ENCODE assay signal across 21 cellular contexts in genomic region chr2:189048189-189048588, GRCh38.
DNase-seq lines count a peak whose midpoint lies in the region; ATAC-seq, FAIRE-seq and TF ChIP-seq lines count a peak whose summit lies in the region.
"Had no signal": no experiment of that assay in that cellular context is flagged by ENCODE, and none has a peak within 500 bp of the region (broad histone marks: within the 10 kb centered on the region; RNA-seq: fewer than 3 reads in every experiment).

No MANE protein-coding gene starts in this region.

- CTCF ChIA-PET in HepG2 (lab: Yijun Ruan, JAX; ENCODE audit: low intra/inter-chr PET ratio, low total read pairs), result no interaction called here

- H3K27ac ChIP-seq in HepG2 (ENCODE audit: extremely low read length, insufficient read depth, low read length), result no peak overlapping the region
- H3K27ac ChIP-seq in right lobe of liver, result no peak overlapping the region
- H3K27ac ChIP-seq in pancreas, result no peak overlapping the region
- peak overlapping the region; percentile 1 for H3K27ac ChIP-seq in subcutaneous abdominal adipose tissue (ENCODE audit: low read depth, low read length)
- H3K27ac ChIP-seq: 22Rv1, BLaER1, C4-2B had no signal

- TF ChIP-seq EP300 in HepG2 (IDR thresholded peaks at IDR 0.05; ENCODE audit: low read depth in 2 of 2, low read length in 2 of 2) (no peak), HepG2 (CRISPR knock-in tag; IDR thresholded peaks at IDR 0.05; ENCODE audit: borderline replicate concordance) (no peak)

- TF ChIP-seq RAD21 in HepG2 (CRISPR knock-in tag; IDR thresholded peaks at IDR 0.05), result no peak

- H3K36me3 ChIP-seq in HepG2 (replicated peaks in 1 of 2; ENCODE audit: control insufficient read depth in 1 of 2, insufficient read depth in 2 of 2, low read length in 2 of 2) (no peaks in the 10 kb centered on the region), right lobe of liver (peaks cover 0 to under 1% (median 0%) of the 10 kb centered on the region in 4 donors), pancreas (no peaks in the 10 kb centered on the region), subcutaneous abdominal adipose tissue (ENCODE audit: control insufficient read depth in 5 of 5, insufficient read depth in 5 of 5, low read length in 5 of 5) (peaks cover 33 to 63% (median 50%) of the 10 kb centered on the region in 5 donors), mucosa of descending colon (ENCODE audit: low read depth) (no peaks in the 10 kb centered on the region)
- H3K36me3 ChIP-seq: BLaER1, HAP-1 had no signal

- in situ Hi-C loops in HepG2 (cut with HindIII; ENCODE audit: extremely low pct_ligation_motif_present, low pct_unique_long_range_greater_than_20kb), result no loop called here

- no TSS peak for BruUV-seq in HepG2 (replicated peaks; lab: Mats Ljungman, UMichigan)

- DNase-seq in HepG2 (ENCODE audit: low spot score), result no peak
- DNase-seq in right lobe of liver, result no peak
- no peak for DNase-seq in frontal cortex (ENCODE audit: low spot score in 2 of 2)
- DNase-seq in pancreas, result no peak
- no peak for DNase-seq in mucosa of descending colon
- no peak for DNase-seq in epidermal melanocyte (ENCODE audit: insufficient read length, low spot score)
- DNase-seq: Caco-2; CD4-positive, CD25-positive, alpha-beta regulatory T cell; CD8-positive, alpha-beta T cell; DMS153; DND-41; GOT3; HFFc6 had no signal

- no peak for TF ChIP-seq POLR2A in HepG2 (IDR thresholded peaks at IDR 0.05; ENCODE audit: insufficient read depth in 1 of 2, low read depth in 2 of 2, low read length in 2 of 2)
- TF ChIP-seq POLR2A in right lobe of liver (IDR thresholded peaks at IDR 0.05), result no peak

- no peaks in the 10 kb centered on the region for H3K79me2 ChIP-seq in HepG2 (ENCODE audit: insufficient read depth, low read length)

- H3K4me3 ChIP-seq in HepG2 (replicated peaks in 1 of 3; ENCODE audit: insufficient read depth in 1 of 3, low read depth in 2 of 3, low read length in 3 of 3) (no peak overlapping the region), right lobe of liver (no peak overlapping the region), pancreas (no peak overlapping the region), subcutaneous abdominal adipose tissue (ENCODE audit: low read depth in 1 of 5, low read length in 5 of 5) (no peak overlapping the region), mucosa of descending colon (no peak overlapping the region)
- H3K4me3 ChIP-seq: BLaER1, HAP-1 had no signal

- TF ChIP-seq CTCF in HepG2 (CRISPR knock-in tag; IDR thresholded peaks at IDR 0.05), result no peak
- TF ChIP-seq CTCF in right lobe of liver (IDR thresholded peaks at IDR 0.05), result no peak
- TF ChIP-seq CTCF in pancreas (IDR thresholded peaks at IDR 0.05), result no peak
- TF ChIP-seq CTCF in mucosa of descending colon (IDR thresholded peaks at IDR 0.05), result no peak

- POLR2A ChIA-PET in HepG2 (lab: Yijun Ruan, JAX), result no interaction called here

- H4K20me1 ChIP-seq in HepG2 (ENCODE audit: insufficient read depth, low read length), result no peaks in the 10 kb centered on the region
- H4K20me1 ChIP-seq: BLaER1 had no signal

- intact Hi-C loops in HepG2 (cut with micrococcal nuclease; ENCODE audit: unreplicated experiment), result no loop called here
- intact Hi-C loops in right lobe of liver (cut with DNase I), result no loop called here
- intact Hi-C loops in pancreas (cut with DNase I), result no loop called here
- intact Hi-C loops in mucosa of descending colon (cut with DNase I, micrococcal nuclease), result no loop called here

- H3K27me3 ChIP-seq in HepG2 (ENCODE audit: control insufficient read depth in 1 of 2, insufficient read depth in 2 of 2, low read length in 2 of 2), result no peaks in the 10 kb centered on the region
- H3K27me3 ChIP-seq in right lobe of liver, result no peaks in the 10 kb centered on the region
- H3K27me3 ChIP-seq in pancreas, result no peaks in the 10 kb centered on the region
- no peaks in the 10 kb centered on the region for H3K27me3 ChIP-seq in subcutaneous abdominal adipose tissue (ENCODE audit: control insufficient read depth in 5 of 5, insufficient read depth in 4 of 5, low read length in 5 of 5)
- H3K27me3 ChIP-seq: BLaER1 had no signal

- H2AFZ ChIP-seq in HepG2 (ENCODE audit: low read length), result no peak overlapping the region

- WGBS in HepG2 (ENCODE audit: low lambda C conversion rate), result 97% methylated on average over 3 of the region's 3 CpGs
- WGBS in right lobe of liver (ENCODE audit: insufficient coverage, low coverage, low lambda C conversion rate, missing lambda C conversion rate), result 78% methylated on average over 3 of the region's 3 CpGs
- whole genome bisulfite sequencing in pancreas, 2 donors, result 92 to 97% methylated on average over 3 of the region's 3 CpGs

- no peaks in the 10 kb centered on the region for H3K9me3 ChIP-seq in HepG2 (ENCODE audit: low read length)
- no peaks in the 10 kb centered on the region for H3K9me3 ChIP-seq in right lobe of liver
- H3K9me3 ChIP-seq in pancreas, result no peaks in the 10 kb centered on the region
- no peaks in the 10 kb centered on the region for H3K9me3 ChIP-seq in subcutaneous abdominal adipose tissue (ENCODE audit: control insufficient read depth in 5 of 5, low read length in 5 of 5)
- H3K9me3 ChIP-seq in mucosa of descending colon, result no peaks in the 10 kb centered on the region
- H3K9me3 ChIP-seq: BLaER1, Caco-2, HAP-1 had no signal

- FAIRE-seq in HepG2 (lab: Jason Lieb, UNC) (no peak), frontal cortex (lab: Jason Lieb, UNC) (peak; percentile 89), pancreas (lab: Jason Lieb, UNC) (peak; percentile 56)
- FAIRE-seq: GM12892, GM19239 had no signal

- ATAC-seq in HepG2, result no peak
- ATAC-seq in right lobe of liver, result no peak
- ATAC-seq in pancreas, result no peak
- no peak for ATAC-seq in mucosa of descending colon
- no peak for ATAC-seq in GM21528 (IDR thresholded peaks at IDR 0.05; ENCODE audit: low FRiP score, unreplicated experiment)
- ATAC-seq: CD8-positive, alpha-beta T cell had no signal

- H3K9ac ChIP-seq in HepG2 (ENCODE audit: insufficient read depth, low read depth, low read length), result no peak overlapping the region
- H3K9ac ChIP-seq in subcutaneous abdominal adipose tissue (ENCODE audit: low read length in 5 of 5), result no peak overlapping the region
- H3K9ac ChIP-seq: BLaER1 had no signal

- H3K4me2 ChIP-seq in HepG2 (ENCODE audit: low read depth, low read length), result no peak overlapping the region
- H3K4me2 ChIP-seq: BLaER1 had no signal

- H3K4me1 ChIP-seq in HepG2 (ENCODE audit: insufficient read depth, low read length) (peaks cover 42% of the 10 kb centered on the region), right lobe of liver (no peaks in the 10 kb centered on the region), pancreas (peaks cover 0 to 2% (median 0%) of the 10 kb centered on the region in 3 donors), subcutaneous abdominal adipose tissue (ENCODE audit: control insufficient read depth in 5 of 5, insufficient read depth in 5 of 5, low read length in 5 of 5) (peaks cover 0 to 7% (median 4%) of the 10 kb centered on the region in 5 donors), mucosa of descending colon (ENCODE audit: low read depth) (no peaks in the 10 kb centered on the region)
- H3K4me1 ChIP-seq: BLaER1 had no signal

TF ChIP-seq in HepG2, 621 proteins besides CTCF, POLR2A, EP300 and RAD21:
- TF ChIP-seq MAFK (conservative IDR thresholded peaks at IDR 0.05 in 1 of 2, IDR thresholded peaks at IDR 0.05 in 1 of 2; ENCODE audit: low read length in 2 of 2) (peak; percentile 56 to 65; a peak in 3 of 4 replicates), REL (CRISPR knock-in tag; conservative IDR thresholded peaks at IDR 0.05) (no peak), PCBP2 (optimal IDR thresholded peaks at IDR 0.05; ENCODE audit: low read depth, low read length, poor library complexity, severe bottlenecking) (no peak), BRD4 (CRISPR knock-in tag; IDR thresholded peaks at IDR 0.05) (no peak), ZFP37 (CRISPR knock-in tag; IDR thresholded peaks at IDR 0.05; ENCODE audit: borderline replicate concordance) (no peak)
- TF ChIP-seq, protein P1, sequence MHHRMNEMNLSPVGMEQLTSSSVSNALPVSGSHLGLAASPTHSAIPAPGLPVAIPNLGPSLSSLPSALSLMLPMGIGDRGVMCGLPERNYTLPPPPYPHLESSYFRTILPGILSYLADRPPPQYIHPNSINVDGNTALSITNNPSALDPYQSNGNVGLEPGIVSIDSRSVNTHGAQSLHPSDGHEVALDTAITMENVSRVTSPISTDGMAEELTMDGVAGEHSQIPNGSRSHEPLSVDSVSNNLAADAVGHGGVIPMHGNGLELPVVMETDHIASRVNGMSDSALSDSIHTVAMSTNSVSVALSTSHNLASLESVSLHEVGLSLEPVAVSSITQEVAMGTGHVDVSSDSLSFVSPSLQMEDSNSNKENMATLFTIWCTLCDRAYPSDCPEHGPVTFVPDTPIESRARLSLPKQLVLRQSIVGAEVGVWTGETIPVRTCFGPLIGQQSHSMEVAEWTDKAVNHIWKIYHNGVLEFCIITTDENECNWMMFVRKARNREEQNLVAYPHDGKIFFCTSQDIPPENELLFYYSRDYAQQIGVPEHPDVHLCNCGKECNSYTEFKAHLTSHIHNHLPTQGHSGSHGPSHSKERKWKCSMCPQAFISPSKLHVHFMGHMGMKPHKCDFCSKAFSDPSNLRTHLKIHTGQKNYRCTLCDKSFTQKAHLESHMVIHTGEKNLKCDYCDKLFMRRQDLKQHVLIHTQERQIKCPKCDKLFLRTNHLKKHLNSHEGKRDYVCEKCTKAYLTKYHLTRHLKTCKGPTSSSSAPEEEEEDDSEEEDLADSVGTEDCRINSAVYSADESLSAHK (CRISPR knock-in tag; IDR thresholded peaks at IDR 0.05; ENCODE audit: borderline replicate concordance), result no peak
